In genomic region chr16:48194828-48195566, GRCh38 we compare ENCODE assay signal across 9 cellular contexts. TPM values are rescaled to one million over a fixed set of nuclear protein-coding genes. Genes with fewer than 3 reads are reported as not detected.
DNase-seq lines count a peak whose midpoint lies in the region; ATAC-seq and TF ChIP-seq lines count a peak whose summit lies in the region.
"Had no signal": no experiment of that assay in that cellular context is flagged by ENCODE, and none has a peak within 500 bp of the region (broad histone marks: within the 10 kb centered on the region; RNA-seq: fewer than 3 reads in every experiment).

No MANE protein-coding gene starts in this region.

- no peak overlapping the region for H3K4me3 ChIP-seq in WERI-Rb-1 (ENCODE audit: low read depth, low read length)

- H3K36me3 ChIP-seq in WERI-Rb-1 = no peaks in the 10 kb centered on the region

- H3K9me3 ChIP-seq in WERI-Rb-1 (ENCODE audit: severe bottlenecking) = no peaks in the 10 kb centered on the region

- intact Hi-C loops in left colon (cut with DNase I, micrococcal nuclease) = no loop called here

- DNase-seq in Caki2 (ENCODE audit: low read depth) (peak; percentile 18), NCI-H1694 treated with DMSO at 0.1 percent for 48 hours (lab: John Stamatoyannopoulos, UW) (peak; percentile 67), WERI-Rb-1 (peak; percentile 36), left colon (peak in 1 of 2 donors; percentile 18), GM19238 (ENCODE audit: insufficient read length, low spot score) (no peak), HCEC 1CT (no peak)
- DNase-seq: activated CD4-positive, alpha-beta memory T cell treated with anti-CD3 and anti-CD28 coated beads, Interleukin-2, amount 10 ng/mL, durations not matched to agents 7 days and 5 days had no signal

- H3K27me3 ChIP-seq in WERI-Rb-1 (ENCODE audit: insufficient read depth, low read depth, severe bottlenecking) = no peaks in the 10 kb centered on the region

- TF ChIP-seq CTCF in WERI-Rb-1 (IDR thresholded peaks at IDR 0.05; ENCODE audit: low read depth, low read length) = no peak

- in situ Hi-C loops in Caki2 (cut with HindIII; ENCODE audit: low pct_unique_long_range_greater_than_20kb, low sequenced_read_pairs) = no loop called here

- ATAC-seq in left colon (peak; percentile 72), GM18505 (IDR thresholded peaks at IDR 0.05; ENCODE audit: unreplicated experiment) (no peak), HG03097 (IDR thresholded peaks at IDR 0.05; ENCODE audit: low FRiP score, unreplicated experiment) (no peak)

- H3K27ac ChIP-seq in WERI-Rb-1 = no peak overlapping the region

- TF ChIP-seq POLR2A in GM18505 (IDR thresholded peaks at IDR 0.05; ENCODE audit: borderline replicate concordance, extremely low read depth, insufficient read depth, insufficient read length) = no peak

RNA-seq across cellular contexts. Expression of gene ABCC12, which starts 39.2 kb away (rescaled TPM):
- total RNA-seq in Caki2 (2014; rRNA removed; shearing (Covaris generic); ENCODE audit: low replicate concordance) = not detected in 2 replicates
- total RNA-seq in left colon = not detected
- total RNA-seq: activated CD4-positive, alpha-beta memory T cell treated with anti-CD3 and anti-CD28 coated beads, Interleukin-2, amount 10 ng/mL, durations not matched to agents 7 days and 5 days had no signal

RNA-seq across cellular contexts. Expression of gene LONP2, which starts 49.1 kb away (rescaled TPM):
- total RNA-seq in Caki2 (2014; rRNA removed; shearing (Covaris generic); ENCODE audit: low replicate concordance) = 27.9 and 28.7 TPM in 2 replicates
- total RNA-seq in left colon = 10 to 100 TPM; 62.8 to 64.1 TPM

RNA-seq across cellular contexts. Expression of gene ABCC11, which starts 52.3 kb away (rescaled TPM):
- 0.61 TPM in 1 of 2 replicates, not detected in the other for total RNA-seq in Caki2 (2014; rRNA removed; shearing (Covaris generic); ENCODE audit: low replicate concordance)
- under 1 TPM; 0.34 to 0.61 TPM for total RNA-seq in left colon

Comparison
In these comparisons a context has a peak if more than half of its experiments do, and no peak if none do; other contexts are left out.
1. DNase-seq: peak in Caki2 (single experiment), NCI-H1694 treated with DMSO at 0.1 percent for 48 hours (single experiment) and WERI-Rb-1 (single experiment); none in GM19238 (single experiment) and HCEC 1CT (single experiment).